ENCODE assay signal across 22 cellular contexts in genomic region chr21:43930074-43930847, GRCh38.
DNase-seq lines count a peak whose midpoint lies in the region; ATAC-seq and TF ChIP-seq lines count a peak whose summit lies in the region.
"Had no signal": no experiment of that assay in that cellular context is flagged by ENCODE, and none has a peak within 500 bp of the region (broad histone marks: within the 10 kb centered on the region; RNA-seq: fewer than 3 reads in every experiment).

No MANE protein-coding gene starts in this region.

- H3K4me2 ChIP-seq in mesendoderm (ENCODE audit: low read length) = no peak overlapping the region

- H3K9me3 ChIP-seq in esophagus squamous epithelium (no peaks in the 10 kb centered on the region), prostate gland (no peaks in the 10 kb centered on the region)

- H3K79me1 ChIP-seq in mesendoderm (ENCODE audit: low read length) = no peaks in the 10 kb centered on the region

- no peak for TF ChIP-seq CTCF in 22Rv1 (IDR thresholded peaks at IDR 0.05)
- no peak for TF ChIP-seq CTCF in esophagus squamous epithelium (IDR thresholded peaks at IDR 0.05)
- TF ChIP-seq CTCF in prostate gland (IDR thresholded peaks at IDR 0.05) = no peak

- no peak overlapping the region for H2BK5ac ChIP-seq in mesendoderm (ENCODE audit: low read length)

- DNase-seq in esophagus squamous epithelium (lab: John Stamatoyannopoulos, UW) (no peak), prostate gland (ENCODE audit: low spot score) (no peak), mesendoderm (no peak)
- DNase-seq in stimulated activated naive CD8-positive, alpha-beta T cell treated with anti-CD3 and anti-CD28 coated beads, Interleukin-15, amount 100 ng/mL, for 72 hours = no peak
- DNase-seq: ACHN; activated CD8-positive, alpha-beta memory T cell treated with anti-CD3 and anti-CD28 coated beads, Interleukin-2, amount 50 U/mL, for 4 hours; aorta; central memory CD4-positive, alpha-beta T cell; EL; left colon; NCI-H1092; NCI-H187; NCI-H748 treated with DMSO at 0.1 percent for 48 hours; stimulated activated CD8-positive, alpha-beta memory T cell treated with anti-CD3 and anti-CD28 coated beads, Interleukin-4, amount 100 ng/mL, for 48 hours had no signal

- no peak overlapping the region for H3K4ac ChIP-seq in mesendoderm (ENCODE audit: low read depth, low read length)

- no peak overlapping the region for H4K8ac ChIP-seq in mesendoderm (ENCODE audit: low read depth, low read length)

- H4K5ac ChIP-seq in mesendoderm (ENCODE audit: low read length) = no peak overlapping the region

- ATAC-seq in HG03060 (IDR thresholded peaks at IDR 0.05; ENCODE audit: low read depth, unreplicated experiment) = peak; percentile 44
- ATAC-seq in stimulated activated naive CD8-positive, alpha-beta T cell treated with anti-CD3 and anti-CD28 coated beads, Interleukin-15, amount 100 ng/mL, for 72 hours = no peak
- ATAC-seq in HG03159 (IDR thresholded peaks at IDR 0.05; ENCODE audit: unreplicated experiment) = no peak
- ATAC-seq in HG03135 (IDR thresholded peaks at IDR 0.05; ENCODE audit: unreplicated experiment) = no peak

- peaks cover 36% of the 10 kb centered on the region for H3K4me1 Mint-ChIP-seq in stimulated activated naive CD8-positive, alpha-beta T cell treated with anti-CD3 and anti-CD28 coated beads, Interleukin-15, amount 100 ng/mL, for 72 hours

- peaks cover 0 to 49% (median 0%) of the 10 kb centered on the region in 3 donors for H3K36me3 ChIP-seq in esophagus squamous epithelium
- no peaks in the 10 kb centered on the region for H3K36me3 ChIP-seq in prostate gland
- no peaks in the 10 kb centered on the region for H3K36me3 ChIP-seq in mesendoderm (ENCODE audit: control insufficient read depth, insufficient read depth, low read length)

- H3K4me1 ChIP-seq in esophagus squamous epithelium (peaks cover 25 to 50% (median 26%) of the 10 kb centered on the region in 3 donors), prostate gland (replicated peaks) (peaks cover 27% of the 10 kb centered on the region), mesendoderm (ENCODE audit: control insufficient read depth, low read depth, low read length) (peaks cover 2% of the 10 kb centered on the region)

- no peak overlapping the region for H2BK120ac ChIP-seq in mesendoderm (ENCODE audit: low read depth, low read length)

- intact Hi-C loops in esophagus squamous epithelium (cut with DNase I) (loop anchor here (10.0 kb wide), 1 partner anchor 65 kb away; the partner anchor contains the start of gene AGPAT3), prostate gland (cut with DNase I) (loop anchor here (10.0 kb wide), 1 partner anchor 115 kb away; no protein-coding TSS in a partner anchor)

- peak overlapping the region in 1 of 2 donors; percentile 19 for H3K27ac Mint-ChIP-seq in stimulated activated naive CD8-positive, alpha-beta T cell treated with anti-CD3 and anti-CD28 coated beads, Interleukin-15, amount 100 ng/mL, for 72 hours
- H3K27ac Mint-ChIP-seq: activated naive CD4-positive, alpha-beta T cell treated with anti-CD3 and anti-CD28 coated beads, Interleukin-2, amount 50 U/mL, for 24 hours had no signal

- H3K4me3 Mint-ChIP-seq in stimulated activated naive CD8-positive, alpha-beta T cell treated with anti-CD3 and anti-CD28 coated beads, Interleukin-15, amount 100 ng/mL, for 72 hours = no peak overlapping the region
- H3K4me3 Mint-ChIP-seq: activated naive CD4-positive, alpha-beta T cell treated with anti-CD3 and anti-CD28 coated beads, Interleukin-2, amount 50 U/mL, for 24 hours; nephron had no signal

- H2AK5ac ChIP-seq in mesendoderm (ENCODE audit: low read length) = no peak overlapping the region

- 83 to 85% methylated on average over 8 to 10 of the region's 25 CpGs for WGBS in esophagus squamous epithelium, 2 donors
- WGBS in prostate gland = 82% methylated on average over 25 of the region's 25 CpGs
- no CpG with 5 or more reads among the region's 25 CpGs for WGBS in mesendoderm (ENCODE audit: extremely low coverage, insufficient coverage, low lambda C conversion rate)

- H3K56ac ChIP-seq in mesendoderm (ENCODE audit: low read length) = no peak overlapping the region

- H3K9me3 Mint-ChIP-seq in stimulated activated naive CD8-positive, alpha-beta T cell treated with anti-CD3 and anti-CD28 coated beads, Interleukin-15, amount 100 ng/mL, for 72 hours = no peaks in the 10 kb centered on the region
- H3K9me3 Mint-ChIP-seq: activated naive CD4-positive, alpha-beta T cell treated with anti-CD3 and anti-CD28 coated beads, Interleukin-2, amount 50 U/mL, for 24 hours; nephron had no signal

- H3K27ac ChIP-seq in 22Rv1 (peak overlapping the region; percentile 67), esophagus squamous epithelium (peak overlapping the region in 3 of 4 donors; percentile 35 to 85 (median 85)), prostate gland (peak overlapping the region; percentile 82 to 88), mesendoderm (ENCODE audit: low read depth, low read length) (no peak overlapping the region)
- H3K27ac ChIP-seq: HL-60 had no signal

- H3K27me3 ChIP-seq in esophagus squamous epithelium (no peaks in the 10 kb centered on the region), prostate gland (replicated peaks; ENCODE audit: insufficient read depth) (no peaks in the 10 kb centered on the region), mesendoderm (ENCODE audit: insufficient read depth, low read length, poor library complexity) (no peaks in the 10 kb centered on the region)
- H3K27me3 ChIP-seq: dorsolateral prefrontal cortex had no signal

- no peak overlapping the region for H3K18ac ChIP-seq in mesendoderm (ENCODE audit: low read length)

- no peak overlapping the region for H3K23ac ChIP-seq in mesendoderm (ENCODE audit: low read length)

- no peaks in the 10 kb centered on the region for H3K27me3 Mint-ChIP-seq in stimulated activated naive CD8-positive, alpha-beta T cell treated with anti-CD3 and anti-CD28 coated beads, Interleukin-15, amount 100 ng/mL, for 72 hours
- H3K27me3 Mint-ChIP-seq: activated naive CD4-positive, alpha-beta T cell treated with anti-CD3 and anti-CD28 coated beads, Interleukin-2, amount 50 U/mL, for 24 hours had no signal

- H3K4me3 ChIP-seq in esophagus squamous epithelium = no peak overlapping the region
- H3K4me3 ChIP-seq in prostate gland = no peak overlapping the region
- no peak overlapping the region for H3K4me3 ChIP-seq in mesendoderm (ENCODE audit: low read length)
- H3K4me3 ChIP-seq: dorsolateral prefrontal cortex had no signal

- H2BK15ac ChIP-seq in mesendoderm (replicated peaks; ENCODE audit: low read depth) = no peak overlapping the region

- no peak for TF ChIP-seq POLR2A in esophagus squamous epithelium (IDR thresholded peaks at IDR 0.05)
- TF ChIP-seq POLR2A in prostate gland (IDR thresholded peaks at IDR 0.05) = no peak

- H3K9ac ChIP-seq in mesendoderm (ENCODE audit: low read length) = no peak overlapping the region

- no peaks in the 10 kb centered on the region for H3K79me2 ChIP-seq in mesendoderm (ENCODE audit: control insufficient read depth, insufficient read depth, low read length)
